In the genomic region with DNA sequence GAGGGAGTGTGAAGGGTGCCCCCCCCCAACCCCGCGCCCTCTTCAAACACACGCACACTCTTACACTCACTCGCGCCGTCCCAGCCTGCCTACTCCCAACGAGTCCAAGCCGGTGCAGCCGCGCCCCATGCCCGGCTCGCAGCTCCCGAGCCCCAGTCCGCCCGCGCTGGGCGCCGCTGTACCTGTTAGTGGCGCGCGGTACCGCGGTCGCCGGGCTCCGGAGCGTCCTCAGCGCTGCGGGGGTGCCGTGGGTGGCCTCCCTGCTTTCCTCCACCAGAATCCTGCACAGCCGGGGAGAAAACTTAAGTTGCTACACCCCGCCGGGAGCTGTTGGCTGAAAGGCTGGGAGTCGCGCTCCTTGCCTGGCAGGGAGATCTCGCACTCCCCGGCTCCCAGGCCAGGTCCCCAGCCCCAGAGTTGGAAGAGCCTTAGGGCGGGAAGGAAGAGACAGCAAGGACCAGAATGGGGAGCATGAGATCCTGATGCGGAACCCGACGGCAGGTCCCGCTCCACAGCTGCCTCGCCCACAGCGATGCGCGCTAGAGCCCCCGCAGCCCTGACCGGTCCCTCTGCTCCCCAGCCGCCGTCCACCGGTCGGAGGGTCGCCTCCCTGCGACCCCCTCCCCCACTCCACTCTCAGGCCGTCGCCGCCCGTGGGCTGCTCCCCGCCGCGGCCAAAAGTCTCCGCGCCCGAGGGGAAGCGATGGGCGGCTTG, we compare ENCODE assay signal across 8 cellular contexts. TPM values are rescaled to one million over a fixed set of nuclear protein-coding genes. Genes with fewer than 3 reads are reported as not detected.
DNase-seq lines count a peak whose midpoint lies in the region; ATAC-seq and TF ChIP-seq lines count a peak whose summit lies in the region.

No MANE protein-coding gene starts in this region.

- H3K9me3 ChIP-seq in MG63 = peaks cover 12% of the 10 kb centered on the region
- H3K9me3 ChIP-seq in fibroblast of lung (ENCODE audit: control insufficient read depth, insufficient read depth, low read depth, low read length) = no peaks in the 10 kb centered on the region
- H3K9me3 ChIP-seq in neural progenitor cell (ENCODE audit: low read depth) = peaks cover 12% of the 10 kb centered on the region

- H3K9ac ChIP-seq in fibroblast of lung (ENCODE audit: insufficient read depth, low read length) (no peak overlapping the region), neural progenitor cell (no peak overlapping the region)

- DNase-seq in NCI-H1105 treated with DMSO at 0.1 percent for 48 hours (lab: John Stamatoyannopoulos, UW) (peak; percentile 28), NCI-H1105 (lab: John Stamatoyannopoulos, UW) (no peak), MG63 (peak; percentile 32), fibroblast of lung (ENCODE audit: low read depth in 2 of 2) (peak; percentile 21 to 56), neural progenitor cell (ENCODE audit: low spot score) (peak; percentile 86)
- peak; percentile 63 for DNase-seq in activated T-cell treated with anti-CD3 and anti-CD28 coated beads, Interleukin-2, amount 50 U/mL, for 24 hours

- peak overlapping the region; percentile 35 for H3K4me3 ChIP-seq in MG63
- peak overlapping the region; percentile 3 to 48 (median 30) for H3K4me3 ChIP-seq in fibroblast of lung (replicated peaks in 1 of 4; ENCODE audit: control extremely low read depth in 1 of 4, insufficient read depth in 1 of 4, low read depth in 3 of 4, low read length in 4 of 4)
- H3K4me3 ChIP-seq in neural progenitor cell = peak overlapping the region; percentile 61

- peaks cover 24% of the 10 kb centered on the region for H3F3A ChIP-seq in neural progenitor cell (ENCODE audit: low read depth)

- H3K4me2 ChIP-seq in fibroblast of lung (ENCODE audit: extremely low read depth, insufficient read depth, low read length) (peak overlapping the region; percentile 62), neural progenitor cell (peak overlapping the region; percentile 76)

- H4K20me1 ChIP-seq in fibroblast of lung (ENCODE audit: control insufficient read depth, extremely low read depth, insufficient read depth, low read length) (no peaks in the 10 kb centered on the region), neural progenitor cell (ENCODE audit: low read depth) (no peaks in the 10 kb centered on the region)

- H3K79me2 ChIP-seq in fibroblast of lung (ENCODE audit: control insufficient read depth, insufficient read depth, low read length) (no peaks in the 10 kb centered on the region), neural progenitor cell (ENCODE audit: low read depth) (no peaks in the 10 kb centered on the region)

- H3K27ac ChIP-seq in fibroblast of lung (ENCODE audit: insufficient read depth, low read length) (no peak overlapping the region), neural progenitor cell (peak overlapping the region; percentile 11)

- H3K27me3 ChIP-seq in MG63 (peaks cover 16% of the 10 kb centered on the region), fibroblast of lung (ENCODE audit: control insufficient read depth, insufficient read depth, low read length) (peaks cover 7% of the 10 kb centered on the region), neural progenitor cell (peaks cover 20% of the 10 kb centered on the region)

- H3K4me3 Mint-ChIP-seq in activated T-cell treated with anti-CD3 and anti-CD28 coated beads, Interleukin-2, amount 50 U/mL, for 24 hours = peak overlapping the region; percentile 81
- peak overlapping the region; percentile 86 for H3K4me3 Mint-ChIP-seq in neural progenitor cell

- TF ChIP-seq CTCF in fibroblast of lung (conservative IDR thresholded peaks at IDR 0.05 in 1 of 2, IDR thresholded peaks at IDR 0.05 in 1 of 2; ENCODE audit: low read depth in 1 of 2, low read length in 2 of 2) (no peak), neural progenitor cell (IDR thresholded peaks at IDR 0.05) (no peak)

- H3K4me1 ChIP-seq in fibroblast of lung (ENCODE audit: control insufficient read depth, extremely low read depth, insufficient read depth, low read length) (no peaks in the 10 kb centered on the region), neural progenitor cell (peaks cover 12% of the 10 kb centered on the region)

- peaks cover 60% of the 10 kb centered on the region for H3K27me3 Mint-ChIP-seq in activated T-cell treated with anti-CD3 and anti-CD28 coated beads, Interleukin-2, amount 50 U/mL, for 24 hours
- H3K27me3 Mint-ChIP-seq in neural progenitor cell (ENCODE audit: insufficient read depth, low read depth) = peaks cover 42% of the 10 kb centered on the region

- H3K36me3 Mint-ChIP-seq in activated T-cell treated with anti-CD3 and anti-CD28 coated beads, Interleukin-2, amount 50 U/mL, for 24 hours (ENCODE audit: low read depth) = peaks cover 3% of the 10 kb centered on the region
- no peaks in the 10 kb centered on the region for H3K36me3 Mint-ChIP-seq in neural progenitor cell

- H3K9me3 Mint-ChIP-seq in activated T-cell treated with anti-CD3 and anti-CD28 coated beads, Interleukin-2, amount 50 U/mL, for 24 hours = peaks cover 8% of the 10 kb centered on the region
- H3K9me3 Mint-ChIP-seq in neural progenitor cell = peaks cover 24% of the 10 kb centered on the region

- ATAC-seq in GM18861 (IDR thresholded peaks at IDR 0.05; ENCODE audit: unreplicated experiment) = no peak
- no peak for ATAC-seq in HG02678 (IDR thresholded peaks at IDR 0.05; ENCODE audit: unreplicated experiment)

- H3K4me1 Mint-ChIP-seq in activated T-cell treated with anti-CD3 and anti-CD28 coated beads, Interleukin-2, amount 50 U/mL, for 24 hours (ENCODE audit: low read depth) = peaks cover 17% of the 10 kb centered on the region
- H3K4me1 Mint-ChIP-seq in neural progenitor cell = peaks cover 14% of the 10 kb centered on the region

- H3K27ac Mint-ChIP-seq in activated T-cell treated with anti-CD3 and anti-CD28 coated beads, Interleukin-2, amount 50 U/mL, for 24 hours = no peak overlapping the region
- H3K27ac Mint-ChIP-seq in neural progenitor cell = no peak overlapping the region

- no peaks in the 10 kb centered on the region for H3K36me3 ChIP-seq in MG63
- no peaks in the 10 kb centered on the region for H3K36me3 ChIP-seq in fibroblast of lung (ENCODE audit: control insufficient read depth, insufficient read depth, low read length)
- H3K36me3 ChIP-seq in neural progenitor cell = peaks cover 8% of the 10 kb centered on the region

- H2AFZ ChIP-seq in fibroblast of lung (ENCODE audit: low read length) (no peak overlapping the region), neural progenitor cell (replicated peaks) (peak overlapping the region; percentile 99)

RNA-seq across cellular contexts. Expression of a gene that starts 0.9 kb away (rescaled TPM):
- not detected in 2 replicates for total RNA-seq in MG63 (2014; rRNA removed; shearing (Covaris generic); ENCODE audit: low replicate concordance)
- total RNA-seq in fibroblast of lung (under 0.01 and 0.26 TPM in 2 replicates), neural progenitor cell (ENCODE audit: low replicate concordance) (4.4 and 5.1 TPM in 2 replicates)
- polyA plus RNA-seq in fibroblast of lung = 0.03 and 0.05 TPM in 2 replicates
- 0.06 TPM in 1 of 2 replicates, not detected in the other for polyA plus RNA-seq in fibroblast of lung (2012)
- not detected in 2 replicates for polyA minus RNA-seq in fibroblast of lung (ENCODE audit: low replicate concordance)
